8 cellular contexts compared by ENCODE assay signal in genomic region chr7:77537595-77538185, GRCh38. TPM values are rescaled to one million over a fixed set of nuclear protein-coding genes. Genes with fewer than 3 reads are reported as not detected.
DNase-seq lines count a peak whose midpoint lies in the region; ATAC-seq and TF ChIP-seq lines count a peak whose summit lies in the region.

No MANE protein-coding gene starts in this region.

- no peaks in the 10 kb centered on the region for H3K9me3 Mint-ChIP-seq in Caco-2 (ENCODE audit: unreplicated experiment)
- H3K9me3 Mint-ChIP-seq in activated CD4-positive, alpha-beta T cell treated with anti-CD3 and anti-CD28 coated beads, Interleukin-2, amount 10 ng/mL, durations not matched to agents 24 days and 14 days = peaks cover 4% of the 10 kb centered on the region
- H3K9me3 Mint-ChIP-seq in dendritic cell treated with granulocyte-macrophage colony-stimulating factor and Interleukin-4, amounts not matched to agents 40 ng/mL and 50 ng/mL, for 4 days = no peaks in the 10 kb centered on the region

- intact Hi-C loops in Caco-2 (cut with micrococcal nuclease; ENCODE audit: unreplicated experiment) (loop anchor here (1.0 to 2.0 kb wide), 3 partner anchors 58 to 99 kb away; no protein-coding TSS in a partner anchor), right lobe of liver (cut with DNase I) (no loop called here)
- intact Hi-C loops in activated CD4-positive, alpha-beta T cell treated with anti-CD3 and anti-CD28 coated beads, Interleukin-2, amount 10 ng/mL, durations not matched to agents 24 days and 14 days (cut with micrococcal nuclease) = loop anchor here (2.0 to 5.0 kb wide), 3 partner anchors 120 to 205 kb away; partner anchors contain the start of gene GSAP
- intact Hi-C loops in dendritic cell treated with granulocyte-macrophage colony-stimulating factor and Interleukin-4, amounts not matched to agents 40 ng/mL and 50 ng/mL, for 4 days (cut with micrococcal nuclease) = loop anchor here (2.0 to 5.0 kb wide), 3 partner anchors 33 to 110 kb away; no protein-coding TSS in a partner anchor

- H3K27me3 ChIP-seq in Caco-2 (replicated peaks; ENCODE audit: control insufficient read depth, insufficient read depth, low read length) = no peaks in the 10 kb centered on the region
- no peaks in the 10 kb centered on the region for H3K27me3 ChIP-seq in GM23248 (replicated peaks; ENCODE audit: insufficient read depth)
- no peaks in the 10 kb centered on the region for H3K27me3 ChIP-seq in right lobe of liver

- H3F3A ChIP-seq in GM23248 (ENCODE audit: insufficient read depth) = peaks cover 39% of the 10 kb centered on the region

- no peak for TF ChIP-seq CTCF in Caco-2 (IDR thresholded peaks at IDR 0.05; ENCODE audit: insufficient read depth in 1 of 2, low read depth in 1 of 2, low read length in 1 of 2, severe bottlenecking in 1 of 2, unreplicated experiment in 1 of 2)
- no peak for TF ChIP-seq CTCF in right lobe of liver (IDR thresholded peaks at IDR 0.05)

- peaks cover 19% of the 10 kb centered on the region for H3K4me1 Mint-ChIP-seq in Caco-2 (ENCODE audit: low read depth, unreplicated experiment)
- H3K4me1 Mint-ChIP-seq in activated CD4-positive, alpha-beta T cell treated with anti-CD3 and anti-CD28 coated beads, Interleukin-2, amount 10 ng/mL, durations not matched to agents 24 days and 14 days = peaks cover 17% of the 10 kb centered on the region
- H3K4me1 Mint-ChIP-seq in dendritic cell treated with granulocyte-macrophage colony-stimulating factor and Interleukin-4, amounts not matched to agents 40 ng/mL and 50 ng/mL, for 4 days (ENCODE audit: low read depth) = peaks cover 46% of the 10 kb centered on the region

- 0 to 1% methylated on average over 32 to 51 of the region's 55 CpGs for WGBS in GM23248 (ENCODE audit: low coverage in 1 of 2, low lambda C conversion rate in 2 of 2, missing lambda C conversion rate in 2 of 2), 2 experiments
- WGBS in right lobe of liver (ENCODE audit: insufficient coverage, low coverage, low lambda C conversion rate, missing lambda C conversion rate) = 0% methylated on average over 8 of the region's 55 CpGs

- H3K9me3 ChIP-seq in Caco-2 (no peaks in the 10 kb centered on the region), GM23248 (ENCODE audit: low read depth) (no peaks in the 10 kb centered on the region), right lobe of liver (no peaks in the 10 kb centered on the region)

- TF ChIP-seq POLR2A in right lobe of liver (IDR thresholded peaks at IDR 0.05) = peak; percentile 24

- H3K4me3 ChIP-seq in Caco-2 (ENCODE audit: low read depth, low read length) (peak overlapping the region; percentile 56), GM23248 (peak overlapping the region; percentile 92), right lobe of liver (peak overlapping the region; percentile 75 to 96 (median 90))

- H4K20me1 ChIP-seq in GM23248 (ENCODE audit: insufficient read depth) = peaks cover 14% of the 10 kb centered on the region

- H3K4me3 Mint-ChIP-seq in Caco-2 (ENCODE audit: unreplicated experiment) = peak overlapping the region; percentile 88
- H3K4me3 Mint-ChIP-seq in activated CD4-positive, alpha-beta T cell treated with anti-CD3 and anti-CD28 coated beads, Interleukin-2, amount 10 ng/mL, durations not matched to agents 24 days and 14 days = peak overlapping the region; percentile 98
- H3K4me3 Mint-ChIP-seq in dendritic cell treated with granulocyte-macrophage colony-stimulating factor and Interleukin-4, amounts not matched to agents 40 ng/mL and 50 ng/mL, for 4 days = peak overlapping the region; percentile 83

- H3K27ac ChIP-seq in GM23248 (peak overlapping the region; percentile 89), right lobe of liver (peak overlapping the region; percentile 88 to 98 (median 90))

- H3K9ac ChIP-seq in GM23248 = peak overlapping the region; percentile 96

- H3K36me3 ChIP-seq in Caco-2 (ENCODE audit: control insufficient read depth, insufficient read depth, low read length) = no peaks in the 10 kb centered on the region
- no peaks in the 10 kb centered on the region for H3K36me3 ChIP-seq in GM23248 (ENCODE audit: low read depth)
- H3K36me3 ChIP-seq in right lobe of liver = no peaks in the 10 kb centered on the region

- H3K4me1 ChIP-seq in Caco-2 = peaks cover 12% of the 10 kb centered on the region; the same call in 1 of the 2 replicates
- peaks cover 32% of the 10 kb centered on the region for H3K4me1 ChIP-seq in GM23248 (ENCODE audit: insufficient read depth)
- H3K4me1 ChIP-seq in right lobe of liver = peaks cover 0 to 35% (median 2%) of the 10 kb centered on the region in 4 donors

- H3K4me2 ChIP-seq in GM23248 (ENCODE audit: unreplicated experiment) = peak overlapping the region; percentile 91

- peaks cover 13% of the 10 kb centered on the region for H3K36me3 Mint-ChIP-seq in Caco-2 (ENCODE audit: insufficient read depth, unreplicated experiment)
- H3K36me3 Mint-ChIP-seq in activated CD4-positive, alpha-beta T cell treated with anti-CD3 and anti-CD28 coated beads, Interleukin-2, amount 10 ng/mL, durations not matched to agents 24 days and 14 days (ENCODE audit: low read depth) = peaks cover 2% of the 10 kb centered on the region
- peaks cover 37% of the 10 kb centered on the region for H3K36me3 Mint-ChIP-seq in dendritic cell treated with granulocyte-macrophage colony-stimulating factor and Interleukin-4, amounts not matched to agents 40 ng/mL and 50 ng/mL, for 4 days (ENCODE audit: low read depth)

- CTCF ChIA-PET in Caco-2 (lab: Charles Lee) = no interaction called here

- POLR2A ChIA-PET in Caco-2 (lab: Charles Lee) = interaction anchor here (0.7 to 0.9 kb wide), 3 partner anchors 9 to 123 kb away, joined by 3 to 10 read pairs (median 4); no protein-coding TSS in a partner anchor

- no peaks in the 10 kb centered on the region for H3K27me3 Mint-ChIP-seq in Caco-2 (ENCODE audit: insufficient read depth, unreplicated experiment)
- no peaks in the 10 kb centered on the region for H3K27me3 Mint-ChIP-seq in activated CD4-positive, alpha-beta T cell treated with anti-CD3 and anti-CD28 coated beads, Interleukin-2, amount 10 ng/mL, durations not matched to agents 24 days and 14 days
- H3K27me3 Mint-ChIP-seq in dendritic cell treated with granulocyte-macrophage colony-stimulating factor and Interleukin-4, amounts not matched to agents 40 ng/mL and 50 ng/mL, for 4 days = no peaks in the 10 kb centered on the region

- BruUV-seq in Caco-2 (replicated peaks; lab: Mats Ljungman, UMichigan) = no TSS peak

- H3K79me2 ChIP-seq in GM23248 (ENCODE audit: insufficient read depth) = peaks cover 62% of the 10 kb centered on the region

- no peaks in the 10 kb centered on the region for H3K9me2 ChIP-seq in GM23248 (ENCODE audit: insufficient read depth)

- peak overlapping the region; percentile 74 for H2AFZ ChIP-seq in GM23248

- DNase-seq in Caco-2 (peak; percentile 48 to 49), GM23248 (peak; percentile 56), NCI-H146 (lab: John Stamatoyannopoulos, UW) (peak; percentile 73), right lobe of liver (peak; percentile 54 to 74 (median 58)), HT-29 (ENCODE audit: low spot score) (no peak)
- DNase-seq in activated CD4-positive, alpha-beta T cell treated with anti-CD3 and anti-CD28 coated beads, Interleukin-2, amount 10 ng/mL, durations not matched to agents 24 days and 14 days = peak; percentile 84
- peak; percentile 27 for DNase-seq in stimulated activated CD8-positive, alpha-beta memory T cell treated with anti-CD3 and anti-CD28 coated beads, Interleukin-12 subunit alpha, Interleukin-12 subunit beta, amount 100 ng/mL, for 4 hours (ENCODE audit: low read depth)

- in situ Hi-C loops in GM23248 (cut with MboI) = no loop called here

- peak in 3 of 4 donors; percentile 3 to 16 (median 4) for ATAC-seq in right lobe of liver

- H3K27ac Mint-ChIP-seq in Caco-2 (ENCODE audit: unreplicated experiment) = peak overlapping the region; percentile 60
- H3K27ac Mint-ChIP-seq in activated CD4-positive, alpha-beta T cell treated with anti-CD3 and anti-CD28 coated beads, Interleukin-2, amount 10 ng/mL, durations not matched to agents 24 days and 14 days = peak overlapping the region; percentile 49
- peak overlapping the region; percentile 91 for H3K27ac Mint-ChIP-seq in dendritic cell treated with granulocyte-macrophage colony-stimulating factor and Interleukin-4, amounts not matched to agents 40 ng/mL and 50 ng/mL, for 4 days

RNA-seq across cellular contexts. Expression of gene PTPN12, which starts 0.6 kb away (rescaled TPM):
- total RNA-seq in Caco-2 (2022) (67.1 and 74.8 TPM in 2 replicates), right lobe of liver (10 to 100 TPM; 14.8 to 44.0 (median 27.3) TPM)
- 24.9 and 25.6 TPM in 2 replicates for total RNA-seq in GM23248 (2014; rRNA removed; shearing (Covaris generic))
- polyA plus RNA-seq in GM23248 (2016; fragmentation: Nextera tagmentation; extraction: Ambion mirVana) = 18.7 and 21.7 TPM in 2 replicates
- total RNA-seq in activated CD4-positive, alpha-beta T cell treated with anti-CD3 and anti-CD28 coated beads, Interleukin-2, amount 10 ng/mL, durations not matched to agents 24 days and 14 days = 9.8 and 12.7 TPM in 2 replicates
- 23.6 and 29.6 TPM in 2 replicates for total RNA-seq in HT-29 (2014; rRNA removed; shearing (Covaris generic))

Comparison
In these comparisons a context has a peak if more than half of its experiments do, and no peak if none do; other contexts are left out.
1. intact Hi-C loops: an anchor here in Caco-2 (1.0 to 2.0 kb wide), activated CD4-positive, alpha-beta T cell treated with anti-CD3 and anti-CD28 coated beads, Interleukin-2, amount 10 ng/mL, durations not matched to agents 24 days and 14 days (2.0 to 5.0 kb wide) and dendritic cell treated with granulocyte-macrophage colony-stimulating factor and Interleukin-4, amounts not matched to agents 40 ng/mL and 50 ng/mL, for 4 days (2.0 to 5.0 kb wide); none called in right lobe of liver.